ENCODE assay signal across 29 cellular contexts in genomic region chr17:59383893-59384292, GRCh38.
"Had no signal": no experiment of that assay in that cellular context is flagged by ENCODE, and none has a peak within 500 bp of the region (broad histone marks: within the 10 kb centered on the region; RNA-seq: fewer than 3 reads in every experiment).

No MANE protein-coding gene starts in this region.

- H3K4me3 ChIP-seq: esophagus squamous epithelium, smooth muscle cell, transverse colon had no signal

- H3K27me3 Mint-ChIP-seq: activated B cell treated with CpG ODN at 0.5 μM for 24 hours; activated CD8-positive, alpha-beta memory T cell treated with anti-CD3 and anti-CD28 coated beads, Interleukin-2, amount 10 ng/mL, durations not matched to agents 7 days and 5 days; activated naive CD4-positive, alpha-beta T cell treated with anti-CD3 and anti-CD28 coated beads, Interleukin-2, amount 50 U/mL, for 24 hours; activated naive CD8-positive, alpha-beta T cell treated with anti-CD3 and anti-CD28 coated beads, Interleukin-2, amount 50 U/mL, for 24 hours; naive B cell; stimulated activated memory B cell treated with anti-CD40 and anti-IgM and Interleukin-4, amounts not matched to agents 10 μg/mL and 1 μg/mL and 100 μg/mL, for 72 hours; stimulated activated naive CD8-positive, alpha-beta T cell treated with anti-CD3 and anti-CD28 coated beads, Interleukin-15, amount 100 ng/mL, for 72 hours; T-cell had no signal

- H3K36me3 Mint-ChIP-seq: activated CD8-positive, alpha-beta memory T cell treated with anti-CD3 and anti-CD28 coated beads, Interleukin-2, amount 10 ng/mL, durations not matched to agents 7 days and 5 days had no signal

- DNase-seq: activated B cell treated with CpG ODN at 0.5 μM for 24 hours; activated CD8-positive, alpha-beta memory T cell treated with anti-CD3 and anti-CD28 coated beads, Interleukin-2, amount 10 ng/mL, durations not matched to agents 7 days and 5 days; activated CD8-positive, alpha-beta T cell treated with anti-CD3 and anti-CD28 coated beads, Interleukin-2, amount 10 ng/mL, durations not matched to agents 7 days and 5 days; activated naive CD8-positive, alpha-beta T cell treated with anti-CD3 and anti-CD28 coated beads, Interleukin-2, amount 50 U/mL, for 24 hours; activated T-cell treated with anti-CD3 and anti-CD28 coated beads, Interleukin-2, amount 50 U/mL, for 48 hours; amygdala; dermis blood vessel endothelial cell; effector CD8-positive, alpha-beta T cell; esophagus squamous epithelium; foreskin melanocyte; naive B cell; nephron progenitor cell; stimulated activated CD4-positive, alpha-beta T cell treated with anti-CD3 and anti-CD28 coated beads, Interleukin-1b, Interleukin-23, amount 100 ng/mL, for 48 hours; stimulated activated CD4-positive, alpha-beta T cell treated with anti-CD3 and anti-CD28 coated beads, Interleukin-4, amount 100 ng/mL, for 4 hours; stimulated activated CD8-positive, alpha-beta memory T cell treated with anti-CD3 and anti-CD28 coated beads, Interleukin-4, amount 100 ng/mL, for 48 hours; stimulated activated naive CD8-positive, alpha-beta T cell treated with anti-CD3 and anti-CD28 coated beads, Interleukin-15, amount 100 ng/mL, for 72 hours; T-cell; transverse colon had no signal

- H3K27ac Mint-ChIP-seq: activated B cell treated with CpG ODN at 0.5 μM for 24 hours; activated CD8-positive, alpha-beta memory T cell treated with anti-CD3 and anti-CD28 coated beads, Interleukin-2, amount 10 ng/mL, durations not matched to agents 7 days and 5 days; activated CD8-positive, alpha-beta T cell treated with anti-CD3 and anti-CD28 coated beads, Interleukin-2, amount 10 ng/mL, durations not matched to agents 7 days and 5 days; activated naive CD4-positive, alpha-beta T cell treated with anti-CD3 and anti-CD28 coated beads, Interleukin-2, amount 50 U/mL, for 24 hours; activated naive CD8-positive, alpha-beta T cell treated with anti-CD3 and anti-CD28 coated beads, Interleukin-2, amount 50 U/mL, for 24 hours; activated T-helper 2 cell treated with anti-CD3 and anti-CD28 coated beads, Interferon-gamma antibody, Interleukin-2, Interleukin-4, amounts not matched to agents 10 μg/mL and 5 μg/mL and 100 μg/mL, durations not matched to agents 14 hours and 24 hours and 36 hours; mesothelial cell of epicardium; stimulated activated memory B cell treated with anti-CD40 and anti-IgM and Interleukin-4, amounts not matched to agents 10 μg/mL and 1 μg/mL and 100 μg/mL, for 72 hours; stimulated activated naive CD8-positive, alpha-beta T cell treated with anti-CD3 and anti-CD28 coated beads, Interleukin-15, amount 100 ng/mL, for 72 hours; T-cell; T-helper 2 cell treated with Interferon-gamma antibody and Interleukin-4, amounts not matched to agents 5 μg/mL and 100 μg/mL, for 36 hours had no signal

- H3K9me3 Mint-ChIP-seq: activated B cell treated with CpG ODN at 0.5 μM for 24 hours; activated naive CD4-positive, alpha-beta T cell treated with anti-CD3 and anti-CD28 coated beads, Interleukin-2, amount 50 U/mL, for 24 hours; activated naive CD8-positive, alpha-beta T cell treated with anti-CD3 and anti-CD28 coated beads, Interleukin-2, amount 50 U/mL, for 24 hours; activated T-helper 2 cell treated with anti-CD3 and anti-CD28 coated beads, Interferon-gamma antibody, Interleukin-2, Interleukin-4, amounts not matched to agents 10 μg/mL and 5 μg/mL and 100 μg/mL, durations not matched to agents 14 hours and 24 hours and 36 hours; naive B cell; nephron progenitor cell; stimulated activated memory B cell treated with anti-CD40 and anti-IgM and Interleukin-4, amounts not matched to agents 10 μg/mL and 1 μg/mL and 100 μg/mL, for 72 hours; stimulated activated naive CD8-positive, alpha-beta T cell treated with anti-CD3 and anti-CD28 coated beads, Interleukin-15, amount 100 ng/mL, for 72 hours; T-cell; T-helper 2 cell treated with Interferon-gamma antibody and Interleukin-4, amounts not matched to agents 5 μg/mL and 100 μg/mL, for 36 hours had no signal

- H3K36me3 ChIP-seq: transverse colon had no signal

- FAIRE-seq: endometrium, islet of Langerhans, urothelium cell line had no signal

- H3K27me3 ChIP-seq: esophagus squamous epithelium, neutrophil, transverse colon had no signal

- ATAC-seq: activated CD8-positive, alpha-beta memory T cell treated with anti-CD3 and anti-CD28 coated beads, Interleukin-2, amount 10 ng/mL, durations not matched to agents 7 days and 5 days; activated CD8-positive, alpha-beta T cell treated with anti-CD3 and anti-CD28 coated beads, Interleukin-2, amount 10 ng/mL, durations not matched to agents 7 days and 5 days; activated naive CD8-positive, alpha-beta T cell treated with anti-CD3 and anti-CD28 coated beads, Interleukin-2, amount 50 U/mL, for 24 hours; stimulated activated memory B cell treated with anti-CD40 and anti-IgM and Interleukin-4, amounts not matched to agents 10 μg/mL and 1 μg/mL and 100 μg/mL, for 72 hours; stimulated activated naive CD8-positive, alpha-beta T cell treated with anti-CD3 and anti-CD28 coated beads, Interleukin-15, amount 100 ng/mL, for 72 hours; T-cell had no signal

- H3K4me3 Mint-ChIP-seq: activated B cell treated with CpG ODN at 0.5 μM for 24 hours; activated CD8-positive, alpha-beta memory T cell treated with anti-CD3 and anti-CD28 coated beads, Interleukin-2, amount 10 ng/mL, durations not matched to agents 7 days and 5 days; activated CD8-positive, alpha-beta T cell treated with anti-CD3 and anti-CD28 coated beads, Interleukin-2, amount 10 ng/mL, durations not matched to agents 7 days and 5 days; activated naive CD4-positive, alpha-beta T cell treated with anti-CD3 and anti-CD28 coated beads, Interleukin-2, amount 50 U/mL, for 24 hours; activated naive CD8-positive, alpha-beta T cell treated with anti-CD3 and anti-CD28 coated beads, Interleukin-2, amount 50 U/mL, for 24 hours; mesothelial cell of epicardium; naive B cell; nephron progenitor cell; stimulated activated memory B cell treated with anti-CD40 and anti-IgM and Interleukin-4, amounts not matched to agents 10 μg/mL and 1 μg/mL and 100 μg/mL, for 72 hours; stimulated activated naive CD8-positive, alpha-beta T cell treated with anti-CD3 and anti-CD28 coated beads, Interleukin-15, amount 100 ng/mL, for 72 hours; T-cell; T-helper 2 cell treated with Interferon-gamma antibody and Interleukin-4, amounts not matched to agents 5 μg/mL and 100 μg/mL, for 36 hours had no signal

- H3K27ac ChIP-seq: epithelial cell of prostate, esophagus squamous epithelium, neutrophil, transverse colon had no signal

- H3K9me3 ChIP-seq: esophagus squamous epithelium, neutrophil, transverse colon had no signal
